1 cellular context compared by ENCODE assay signal in genomic region chr17:46819906-46820351, GRCh38.
TF ChIP-seq lines count a peak whose summit lies in the region.

No MANE protein-coding gene starts in this region.

TF ChIP-seq in HepG2, 621 proteins besides CTCF, POLR2A, EP300 and RAD21:
- TF ChIP-seq ZBTB33 (CRISPR knock-in tag; IDR thresholded peaks at IDR 0.05) = peak; percentile 78
- TF ChIP-seq, protein P1, sequence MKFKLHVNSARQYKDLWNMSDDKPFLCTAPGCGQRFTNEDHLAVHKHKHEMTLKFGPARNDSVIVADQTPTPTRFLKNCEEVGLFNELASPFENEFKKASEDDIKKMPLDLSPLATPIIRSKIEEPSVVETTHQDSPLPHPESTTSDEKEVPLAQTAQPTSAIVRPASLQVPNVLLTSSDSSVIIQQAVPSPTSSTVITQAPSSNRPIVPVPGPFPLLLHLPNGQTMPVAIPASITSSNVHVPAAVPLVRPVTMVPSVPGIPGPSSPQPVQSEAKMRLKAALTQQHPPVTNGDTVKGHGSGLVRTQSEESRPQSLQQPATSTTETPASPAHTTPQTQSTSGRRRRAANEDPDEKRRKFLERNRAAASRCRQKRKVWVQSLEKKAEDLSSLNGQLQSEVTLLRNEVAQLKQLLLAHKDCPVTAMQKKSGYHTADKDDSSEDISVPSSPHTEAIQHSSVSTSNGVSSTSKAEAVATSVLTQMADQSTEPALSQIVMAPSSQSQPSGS (CRISPR knock-in tag; IDR thresholded peaks at IDR 0.05) = no peak
- TF ChIP-seq TOPORS (CRISPR knock-in tag; IDR thresholded peaks at IDR 0.05) = no peak
- no peak for TF ChIP-seq RXRA (CRISPR knock-in tag; IDR thresholded peaks at IDR 0.05)
- peak; percentile 16; the same call in 1 of the 2 replicates for TF ChIP-seq ZNF501 (CRISPR knock-in tag; IDR thresholded peaks at IDR 0.05)
- TF ChIP-seq ZNF788 (CRISPR knock-in tag; IDR thresholded peaks at IDR 0.05; ENCODE audit: borderline replicate concordance) = 0 out of 2 replicates have a peak, but pooled peaks have one; percentile 10
